ENCODE assay signal across 25 cellular contexts in genomic region chr2:197058777-197059176, GRCh38.
"Had no signal": no experiment of that assay in that cellular context is flagged by ENCODE, and none has a peak within 500 bp of the region (broad histone marks: within the 10 kb centered on the region; RNA-seq: fewer than 3 reads in every experiment).

No MANE protein-coding gene starts in this region.

- H3K27ac ChIP-seq: ascending aorta, body of pancreas had no signal

- H3K4me1 ChIP-seq: ascending aorta, body of pancreas had no signal

- H3K27ac Mint-ChIP-seq: activated B cell treated with CpG ODN at 0.5 μM for 24 hours; activated CD4-positive, alpha-beta T cell treated with anti-CD3 and anti-CD28 coated beads, Interleukin-2, amount 10 ng/mL, durations not matched to agents 7 days and 5 days; activated T-cell treated with anti-CD3 and anti-CD28 coated beads, Interleukin-2, amount 50 U/mL, for 72 hours; activated T-helper 2 cell treated with anti-CD3 and anti-CD28 coated beads, Interferon-gamma antibody, Interleukin-2, Interleukin-4, amounts not matched to agents 10 μg/mL and 5 μg/mL and 100 μg/mL, durations not matched to agents 14 hours and 24 hours and 36 hours had no signal

- H3K27me3 ChIP-seq: ascending aorta, body of pancreas had no signal

- H3K4me3 Mint-ChIP-seq: activated B cell treated with CpG ODN at 0.5 μM for 24 hours; activated CD4-positive, alpha-beta T cell treated with anti-CD3 and anti-CD28 coated beads, Interleukin-2, amount 10 ng/mL, durations not matched to agents 7 days and 5 days; activated CD8-positive, alpha-beta T cell treated with anti-CD3 and anti-CD28 coated beads for 36 hours; activated naive CD4-positive, alpha-beta T cell treated with anti-CD3 and anti-CD28 coated beads, Interleukin-2, amount 10 ng/mL, durations not matched to agents 7 days and 5 days; activated T-cell treated with anti-CD3 and anti-CD28 coated beads, Interleukin-2, amount 50 U/mL, for 72 hours; central memory CD8-positive, alpha-beta T cell had no signal

- H3K4me3 ChIP-seq: ascending aorta, body of pancreas had no signal

- H3K27me3 Mint-ChIP-seq: activated B cell treated with CpG ODN at 0.5 μM for 24 hours; activated CD4-positive, alpha-beta T cell treated with anti-CD3 and anti-CD28 coated beads, Interleukin-2, amount 10 ng/mL, durations not matched to agents 7 days and 5 days; activated CD8-positive, alpha-beta T cell treated with anti-CD3 and anti-CD28 coated beads for 36 hours; activated naive CD4-positive, alpha-beta T cell treated with anti-CD3 and anti-CD28 coated beads, Interleukin-2, amount 10 ng/mL, durations not matched to agents 7 days and 5 days; central memory CD8-positive, alpha-beta T cell had no signal

- ATAC-seq: activated CD8-positive, alpha-beta T cell treated with anti-CD3 and anti-CD28 coated beads for 36 hours; activated T-cell treated with anti-CD3 and anti-CD28 coated beads, Interleukin-2, amount 50 U/mL, for 72 hours; body of pancreas; Panc1; Right ventricle myocardium inferior had no signal

- DNase-seq: activated B cell treated with CpG ODN at 0.5 μM for 24 hours; activated CD4-positive, alpha-beta T cell treated with anti-CD3 and anti-CD28 coated beads, Interleukin-2, amount 10 ng/mL, durations not matched to agents 7 days and 5 days; activated CD8-positive, alpha-beta memory T cell treated with anti-CD3 and anti-CD28 coated beads, Interleukin-2, amount 50 U/mL, for 4 hours; activated CD8-positive, alpha-beta T cell treated with anti-CD3 and anti-CD28 coated beads for 36 hours; activated gamma-delta T cell treated with Interleukin-2 at 50 U/mL for 16 hours; activated naive CD4-positive, alpha-beta T cell treated with anti-CD3 and anti-CD28 coated beads, Interleukin-2, amount 10 ng/mL, durations not matched to agents 7 days and 5 days; activated T-cell treated with anti-CD3 and anti-CD28 coated beads, Interleukin-2, amount 50 U/mL, for 72 hours; amniotic stem cell; body of pancreas; Kasumi-1; KBM-7; NCI-H1105 treated with DMSO at 0.1 percent for 48 hours; NCI-H146; NCI-H2029 treated with DMSO at 0.1 percent for 48 hours; NCI-H510A treated with DMSO at 0.1 percent for 48 hours; NK-92 treated with Interleukin-12 subunit alpha and Interleukin-12 subunit beta, amount 100 ng/mL, for 24 hours; OCI-M1; RPMI8226; T-helper 2 cell; T1000 had no signal
